ENCODE assay signal across 1 cellular context in genomic region chr5:179504600-179505396, GRCh38.
TF ChIP-seq lines count a peak whose summit lies in the region.

No MANE protein-coding gene starts in this region.

TF ChIP-seq in HepG2, 621 proteins besides CTCF, POLR2A, EP300 and RAD21 (continued from another document and continues in another):
- TF ChIP-seq, protein P1, sequence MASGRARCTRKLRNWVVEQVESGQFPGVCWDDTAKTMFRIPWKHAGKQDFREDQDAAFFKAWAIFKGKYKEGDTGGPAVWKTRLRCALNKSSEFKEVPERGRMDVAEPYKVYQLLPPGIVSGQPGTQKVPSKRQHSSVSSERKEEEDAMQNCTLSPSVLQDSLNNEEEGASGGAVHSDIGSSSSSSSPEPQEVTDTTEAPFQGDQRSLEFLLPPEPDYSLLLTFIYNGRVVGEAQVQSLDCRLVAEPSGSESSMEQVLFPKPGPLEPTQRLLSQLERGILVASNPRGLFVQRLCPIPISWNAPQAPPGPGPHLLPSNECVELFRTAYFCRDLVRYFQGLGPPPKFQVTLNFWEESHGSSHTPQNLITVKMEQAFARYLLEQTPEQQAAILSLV (CRISPR knock-in tag; IDR thresholded peaks at IDR 0.05; ENCODE audit: borderline replicate concordance), result no peak
- TF ChIP-seq ZNF878 (CRISPR knock-in tag; IDR thresholded peaks at IDR 0.05) (0 out of 2 replicates have a peak, but pooled peaks have one; percentile 55), SP5 (CRISPR knock-in tag; IDR thresholded peaks at IDR 0.05; ENCODE audit: borderline replicate concordance, low read depth) (no peak), DNMT1 (CRISPR knock-in tag; IDR thresholded peaks at IDR 0.05) (no peak), RXRB (CRISPR knock-in tag; IDR thresholded peaks at IDR 0.05; ENCODE audit: borderline replicate concordance) (peak; percentile 38; the same call in 1 of the 2 replicates), ZNF616 (CRISPR knock-in tag; IDR thresholded peaks at IDR 0.05; ENCODE audit: low read depth) (no peak), YEATS4 (CRISPR knock-in tag; IDR thresholded peaks at IDR 0.05; ENCODE audit: borderline replicate concordance) (0 out of 2 replicates have a peak, but pooled peaks have one; percentile 55), SIX4 (CRISPR knock-in tag; IDR thresholded peaks at IDR 0.05) (peak; percentile 94), GTF2F1 (IDR thresholded peaks at IDR 0.05; ENCODE audit: low read length) (no peak), TFAP4 (IDR thresholded peaks at IDR 0.05; ENCODE audit: borderline replicate concordance, low read depth) (peak; percentile 18; the same call in 1 of the 2 replicates), ATF1 (CRISPR knock-in tag; IDR thresholded peaks at IDR 0.05) (no peak), PITX1 (CRISPR knock-in tag; IDR thresholded peaks at IDR 0.05) (peak; percentile 72; the same call in 1 of the 2 replicates), ZMYM4 (CRISPR knock-in tag; IDR thresholded peaks at IDR 0.05) (peak; percentile 76), ARID3A (IDR thresholded peaks at IDR 0.05; ENCODE audit: low read depth, low read length) (peak; percentile 85), XRCC5 (optimal IDR thresholded peaks at IDR 0.05; ENCODE audit: low read length) (peak; percentile 56), NR1H2 (CRISPR knock-in tag; IDR thresholded peaks at IDR 0.05; ENCODE audit: borderline replicate concordance, low read depth) (no peak), PRPF4 (IDR thresholded peaks at IDR 0.05; ENCODE audit: low read depth, low read length, poor library complexity, severe bottlenecking) (no peak), GATA4 (IDR thresholded peaks at IDR 0.05; ENCODE audit: borderline replicate concordance, low read depth) (no peak), ZNF331 (CRISPR knock-in tag; IDR thresholded peaks at IDR 0.05) (peak; percentile 24; the same call in 1 of the 2 replicates), ZNF619 (CRISPR knock-in tag; IDR thresholded peaks at IDR 0.05) (no peak), BATF2 (CRISPR knock-in tag; IDR thresholded peaks at IDR 0.05) (no peak), TAF1 (CRISPR knock-in tag; IDR thresholded peaks at IDR 0.05) (peak; percentile 24; the same call in 1 of the 2 replicates), TEAD3 (CRISPR knock-in tag; optimal IDR thresholded peaks at IDR 0.05; ENCODE audit: borderline replicate concordance) (peak; percentile 27), MED1 (CRISPR knock-in tag; IDR thresholded peaks at IDR 0.05) (peak; percentile 76; the same call in 1 of the 2 replicates), ZNF644 (CRISPR knock-in tag; IDR thresholded peaks at IDR 0.05; ENCODE audit: low read depth) (0 out of 2 replicates have a peak, but pooled peaks have one; percentile 41), ZNF709 (CRISPR knock-in tag; IDR thresholded peaks at IDR 0.05) (no peak), MAFF (IDR thresholded peaks at IDR 0.05; ENCODE audit: low read depth, low read length) (peak; percentile 13; the same call in 1 of the 2 replicates), MAFK (conservative IDR thresholded peaks at IDR 0.05 in 1 of 2, IDR thresholded peaks at IDR 0.05 in 1 of 2; ENCODE audit: low read length in 2 of 2) (0 out of 4 replicates have a peak, but pooled peaks of 1 of the 2 experiments have one; percentile 13), TEF (CRISPR knock-in tag; IDR thresholded peaks at IDR 0.05) (no peak), NFATC3 (CRISPR knock-in tag; IDR thresholded peaks at IDR 0.05) (no peak), SAFB2 (CRISPR knock-in tag; IDR thresholded peaks at IDR 0.05; ENCODE audit: borderline replicate concordance, low read depth) (no peak), NFIB (CRISPR knock-in tag; IDR thresholded peaks at IDR 0.05; ENCODE audit: borderline replicate concordance) (no peak), HNF1A (IDR thresholded peaks at IDR 0.05; ENCODE audit: low read depth) (peak; percentile 97), HNF1A (CRISPR knock-in tag; IDR thresholded peaks at IDR 0.05; ENCODE audit: borderline replicate concordance) (peak; percentile 96)
- TF ChIP-seq, protein P2, sequence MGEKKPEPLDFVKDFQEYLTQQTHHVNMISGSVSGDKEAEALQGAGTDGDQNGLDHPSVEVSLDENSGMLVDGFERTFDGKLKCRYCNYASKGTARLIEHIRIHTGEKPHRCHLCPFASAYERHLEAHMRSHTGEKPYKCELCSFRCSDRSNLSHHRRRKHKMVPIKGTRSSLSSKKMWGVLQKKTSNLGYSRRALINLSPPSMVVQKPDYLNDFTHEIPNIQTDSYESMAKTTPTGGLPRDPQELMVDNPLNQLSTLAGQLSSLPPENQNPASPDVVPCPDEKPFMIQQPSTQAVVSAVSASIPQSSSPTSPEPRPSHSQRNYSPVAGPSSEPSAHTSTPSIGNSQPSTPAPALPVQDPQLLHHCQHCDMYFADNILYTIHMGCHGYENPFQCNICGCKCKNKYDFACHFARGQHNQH (CRISPR knock-in tag; IDR thresholded peaks at IDR 0.05), result 0 out of 2 replicates have a peak, but pooled peaks have one; percentile 51
- TF ChIP-seq, protein P3, sequence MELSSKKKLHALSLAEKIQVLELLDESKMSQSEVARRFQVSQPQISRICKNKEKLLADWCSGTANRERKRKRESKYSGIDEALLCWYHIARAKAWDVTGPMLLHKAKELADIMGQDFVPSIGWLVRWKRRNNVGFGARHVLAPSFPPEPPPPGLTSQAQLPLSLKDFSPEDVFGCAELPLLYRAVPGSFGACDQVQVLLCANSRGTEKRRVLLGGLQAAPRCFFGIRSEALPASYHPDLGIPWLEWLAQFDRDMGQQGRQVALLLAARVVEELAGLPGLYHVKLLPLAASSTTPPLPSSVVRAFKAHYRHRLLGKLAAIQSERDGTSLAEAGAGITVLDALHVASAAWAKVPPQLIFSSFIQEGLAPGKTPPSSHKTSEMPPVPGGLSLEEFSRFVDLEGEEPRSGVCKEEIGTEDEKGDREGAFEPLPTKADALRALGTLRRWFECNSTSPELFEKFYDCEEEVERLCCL (CRISPR knock-in tag; IDR thresholded peaks at IDR 0.05; ENCODE audit: borderline replicate concordance), result no peak
- TF ChIP-seq, protein P4, sequence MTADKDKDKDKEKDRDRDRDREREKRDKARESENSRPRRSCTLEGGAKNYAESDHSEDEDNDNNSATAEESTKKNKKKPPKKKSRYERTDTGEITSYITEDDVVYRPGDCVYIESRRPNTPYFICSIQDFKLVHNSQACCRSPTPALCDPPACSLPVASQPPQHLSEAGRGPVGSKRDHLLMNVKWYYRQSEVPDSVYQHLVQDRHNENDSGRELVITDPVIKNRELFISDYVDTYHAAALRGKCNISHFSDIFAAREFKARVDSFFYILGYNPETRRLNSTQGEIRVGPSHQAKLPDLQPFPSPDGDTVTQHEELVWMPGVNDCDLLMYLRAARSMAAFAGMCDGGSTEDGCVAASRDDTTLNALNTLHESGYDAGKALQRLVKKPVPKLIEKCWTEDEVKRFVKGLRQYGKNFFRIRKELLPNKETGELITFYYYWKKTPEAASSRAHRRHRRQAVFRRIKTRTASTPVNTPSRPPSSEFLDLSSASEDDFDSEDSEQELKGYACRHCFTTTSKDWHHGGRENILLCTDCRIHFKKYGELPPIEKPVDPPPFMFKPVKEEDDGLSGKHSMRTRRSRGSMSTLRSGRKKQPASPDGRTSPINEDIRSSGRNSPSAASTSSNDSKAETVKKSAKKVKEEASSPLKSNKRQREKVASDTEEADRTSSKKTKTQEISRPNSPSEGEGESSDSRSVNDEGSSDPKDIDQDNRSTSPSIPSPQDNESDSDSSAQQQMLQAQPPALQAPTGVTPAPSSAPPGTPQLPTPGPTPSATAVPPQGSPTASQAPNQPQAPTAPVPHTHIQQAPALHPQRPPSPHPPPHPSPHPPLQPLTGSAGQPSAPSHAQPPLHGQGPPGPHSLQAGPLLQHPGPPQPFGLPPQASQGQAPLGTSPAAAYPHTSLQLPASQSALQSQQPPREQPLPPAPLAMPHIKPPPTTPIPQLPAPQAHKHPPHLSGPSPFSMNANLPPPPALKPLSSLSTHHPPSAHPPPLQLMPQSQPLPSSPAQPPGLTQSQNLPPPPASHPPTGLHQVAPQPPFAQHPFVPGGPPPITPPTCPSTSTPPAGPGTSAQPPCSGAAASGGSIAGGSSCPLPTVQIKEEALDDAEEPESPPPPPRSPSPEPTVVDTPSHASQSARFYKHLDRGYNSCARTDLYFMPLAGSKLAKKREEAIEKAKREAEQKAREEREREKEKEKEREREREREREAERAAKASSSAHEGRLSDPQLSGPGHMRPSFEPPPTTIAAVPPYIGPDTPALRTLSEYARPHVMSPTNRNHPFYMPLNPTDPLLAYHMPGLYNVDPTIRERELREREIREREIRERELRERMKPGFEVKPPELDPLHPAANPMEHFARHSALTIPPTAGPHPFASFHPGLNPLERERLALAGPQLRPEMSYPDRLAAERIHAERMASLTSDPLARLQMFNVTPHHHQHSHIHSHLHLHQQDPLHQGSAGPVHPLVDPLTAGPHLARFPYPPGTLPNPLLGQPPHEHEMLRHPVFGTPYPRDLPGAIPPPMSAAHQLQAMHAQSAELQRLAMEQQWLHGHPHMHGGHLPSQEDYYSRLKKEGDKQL (CRISPR knock-in tag; IDR thresholded peaks at IDR 0.05; ENCODE audit: low read depth), result no peak
- TF ChIP-seq, protein P5, sequence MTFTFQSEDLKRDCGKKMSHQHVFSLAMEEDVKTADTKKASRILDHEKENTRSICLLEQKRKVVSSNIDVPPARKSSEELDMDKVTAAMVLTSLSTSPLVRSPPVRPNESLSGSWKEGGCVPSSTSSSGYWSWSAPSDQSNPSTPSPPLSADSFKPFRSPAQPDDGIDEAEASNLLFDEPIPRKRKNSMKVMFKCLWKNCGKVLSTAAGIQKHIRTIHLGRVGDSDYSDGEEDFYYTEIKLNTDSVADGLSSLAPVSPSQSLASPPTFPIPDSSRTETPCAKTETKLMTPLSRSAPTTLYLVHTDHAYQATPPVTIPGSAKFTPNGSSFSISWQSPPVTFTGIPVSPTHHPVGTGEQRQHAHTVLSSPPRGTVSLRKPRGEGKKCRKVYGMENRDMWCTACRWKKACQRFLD (CRISPR knock-in tag; IDR thresholded peaks at IDR 0.05; ENCODE audit: borderline replicate concordance), result peak; percentile 49; the same call in 1 of the 2 replicates
- TF ChIP-seq, protein P6, sequence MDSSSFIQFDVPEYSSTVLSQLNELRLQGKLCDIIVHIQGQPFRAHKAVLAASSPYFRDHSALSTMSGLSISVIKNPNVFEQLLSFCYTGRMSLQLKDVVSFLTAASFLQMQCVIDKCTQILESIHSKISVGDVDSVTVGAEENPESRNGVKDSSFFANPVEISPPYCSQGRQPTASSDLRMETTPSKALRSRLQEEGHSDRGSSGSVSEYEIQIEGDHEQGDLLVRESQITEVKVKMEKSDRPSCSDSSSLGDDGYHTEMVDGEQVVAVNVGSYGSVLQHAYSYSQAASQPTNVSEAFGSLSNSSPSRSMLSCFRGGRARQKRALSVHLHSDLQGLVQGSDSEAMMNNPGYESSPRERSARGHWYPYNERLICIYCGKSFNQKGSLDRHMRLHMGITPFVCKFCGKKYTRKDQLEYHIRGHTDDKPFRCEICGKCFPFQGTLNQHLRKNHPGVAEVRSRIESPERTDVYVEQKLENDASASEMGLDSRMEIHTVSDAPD (CRISPR knock-in tag; IDR thresholded peaks at IDR 0.05), result peak; percentile 31; the same call in 1 of the 2 replicates
